ENCODE assay signal across 8 cellular contexts in genomic region chr1:8317647-8318360, GRCh38. TPM values are rescaled to one million over a fixed set of nuclear protein-coding genes. Genes with fewer than 3 reads are reported as not detected.
A peak's percentile ranks its signal among the peaks of the same experiment; 100 is the strongest.
DNase-seq lines count a peak whose midpoint lies in the region; ATAC-seq, FAIRE-seq and TF ChIP-seq lines count a peak whose summit lies in the region.

SLC45A1 (plus strand) TSS chr1:8318114; CDS start chr1:8324330, 6,216 bp downstream.

- H3K27ac Mint-ChIP-seq in HFFc6: peak within 1 kb of the TSS; percentile 43; the same call in 1 of the 2 replicates
- H3K27ac Mint-ChIP-seq in stimulated activated naive CD8-positive, alpha-beta T cell treated with anti-CD3 and anti-CD28 coated beads, Interleukin-15, Interleukin-2, amounts not matched to agents 100 ng/mL and 50 ng/mL, for 24 hours: no peak within 1 kb of the TSS

- H3K9me3 ChIP-seq in BE2C (no peaks in the 10 kb centered on the region), neuron (ENCODE audit: low read length) (no peaks in the 10 kb centered on the region)

- ATAC-seq in GM18867 (IDR thresholded peaks at IDR 0.05; ENCODE audit: unreplicated experiment): no peak

- no peaks in the 10 kb centered on the region for H3K36me3 ChIP-seq in BE2C
- H3K36me3 ChIP-seq in neuron (ENCODE audit: insufficient read depth, low read length): no peaks in the 10 kb centered on the region

- no peaks in the 10 kb centered on the region for H3K36me3 Mint-ChIP-seq in HFFc6 (ENCODE audit: low read depth)
- no peaks in the 10 kb centered on the region for H3K36me3 Mint-ChIP-seq in stimulated activated naive CD8-positive, alpha-beta T cell treated with anti-CD3 and anti-CD28 coated beads, Interleukin-15, Interleukin-2, amounts not matched to agents 100 ng/mL and 50 ng/mL, for 24 hours (ENCODE audit: low read depth)

- H2AFZ ChIP-seq in neuron (ENCODE audit: low read depth, low read length): peak within 1 kb of the TSS; percentile 76

- H3K4me3 Mint-ChIP-seq in HFFc6: peak within 1 kb of the TSS; percentile 87
- peak within 1 kb of the TSS; percentile 71 for H3K4me3 Mint-ChIP-seq in stimulated activated naive CD8-positive, alpha-beta T cell treated with anti-CD3 and anti-CD28 coated beads, Interleukin-15, Interleukin-2, amounts not matched to agents 100 ng/mL and 50 ng/mL, for 24 hours

- TF ChIP-seq CTCF in BE2C (IDR thresholded peaks at IDR 0.05; ENCODE audit: low read depth, low read length): no peak
- no peak; the same call in 1 of the 2 replicates for TF ChIP-seq CTCF in HFFc6 (IDR thresholded peaks at IDR 0.05)

- no peaks in the 10 kb centered on the region; the same call in 1 of the 2 replicates for H3K27me3 Mint-ChIP-seq in HFFc6 (ENCODE audit: insufficient read depth)
- H3K27me3 Mint-ChIP-seq in stimulated activated naive CD8-positive, alpha-beta T cell treated with anti-CD3 and anti-CD28 coated beads, Interleukin-15, Interleukin-2, amounts not matched to agents 100 ng/mL and 50 ng/mL, for 24 hours: peaks cover 34% of the 10 kb centered on the region

- DNase-seq in BE2C (peak; percentile 69), HFFc6 (peak; percentile 19), RPMI7951 (ENCODE audit: low read depth) (peak; percentile 73), frontal cortex (ENCODE audit: low spot score in 2 of 2) (peak; percentile 92 to 94)
- DNase-seq in activated gamma-delta T cell treated with anti-CD3 and anti-CD28 coated beads, Interleukin-2, amount 50 U/mL, for 16 hours (ENCODE audit: low read depth): peak; percentile 56

- FAIRE-seq in frontal cortex (lab: Jason Lieb, UNC): no peak

- H3K4me1 ChIP-seq in BE2C (no peaks in the 10 kb centered on the region), neuron (ENCODE audit: insufficient read depth, low read length) (peaks cover 19% of the 10 kb centered on the region)

- no peaks in the 10 kb centered on the region for H3K9me3 Mint-ChIP-seq in HFFc6
- peaks cover 4% of the 10 kb centered on the region for H3K9me3 Mint-ChIP-seq in stimulated activated naive CD8-positive, alpha-beta T cell treated with anti-CD3 and anti-CD28 coated beads, Interleukin-15, Interleukin-2, amounts not matched to agents 100 ng/mL and 50 ng/mL, for 24 hours

- peak within 1 kb of the TSS; percentile 48 for H3K4me3 ChIP-seq in BE2C (ENCODE audit: low read depth, low read length)
- H3K4me3 ChIP-seq in neuron (ENCODE audit: low read length): peak within 1 kb of the TSS; percentile 58

- H3K4me1 Mint-ChIP-seq in HFFc6 (ENCODE audit: low read depth): peaks cover 25% of the 10 kb centered on the region
- H3K4me1 Mint-ChIP-seq in stimulated activated naive CD8-positive, alpha-beta T cell treated with anti-CD3 and anti-CD28 coated beads, Interleukin-15, Interleukin-2, amounts not matched to agents 100 ng/mL and 50 ng/mL, for 24 hours (ENCODE audit: low read depth): peaks cover 13% of the 10 kb centered on the region

- no peaks in the 10 kb centered on the region for H3K27me3 ChIP-seq in BE2C
- H3K27me3 ChIP-seq in neuron (ENCODE audit: insufficient read depth, low read length): peaks cover 6% of the 10 kb centered on the region

RNA-seq across cellular contexts. Expression of gene SLC45A1, which starts in this region (rescaled TPM):
- polyA plus RNA-seq in BE2C (2012; ENCODE audit: insufficient read depth, insufficient read length, low read depth): 0.96 TPM
- total RNA-seq in HFFc6 (2021; fragmentation: NEBNext Ultra II Directional; extraction: Animal tissue kit (Norgen Biotek cat#: 25700)): 1 to 10 TPM; 1.3 to 2.0 (median 1.6) TPM
- total RNA-seq in RPMI7951 (2014; rRNA removed; shearing (Covaris generic)): 0.20 and 0.84 TPM in 2 replicates
- total RNA-seq in frontal cortex: 8.6 TPM

Comparison
In these comparisons a context has a peak if more than half of its experiments do, and no peak if none do; other contexts are left out.
1. Peak in DNase-seq in RPMI7951; RNA of the gene not detected or under 1 TPM.
2. DNase-seq: peak in every context shown above with its lines; median percentile 93 in frontal cortex; 73 in RPMI7951; 69 in BE2C; 56 in activated gamma-delta T cell treated with anti-CD3 and anti-CD28 coated beads, Interleukin-2, amount 50 U/mL, for 16 hours; 19 in HFFc6.